11 cellular contexts compared by ENCODE assay signal in the genomic region with DNA sequence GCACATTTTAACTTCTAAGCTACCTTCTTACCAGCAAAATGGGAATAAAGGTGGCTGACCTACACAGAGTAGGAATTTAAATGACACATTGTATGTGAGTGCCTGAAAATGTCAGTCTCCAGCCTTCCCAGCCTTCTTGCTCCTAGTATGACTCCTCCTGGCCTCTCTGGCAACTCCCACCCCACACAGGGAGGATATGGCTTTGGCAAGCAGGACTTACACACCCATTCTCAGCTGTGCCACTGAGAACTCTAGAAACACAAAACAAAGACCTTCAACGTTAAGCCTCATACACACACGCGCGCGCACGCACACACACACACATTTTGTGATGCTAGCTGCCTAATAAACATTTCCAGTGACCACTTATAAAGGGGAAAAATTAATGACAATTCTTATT.
DNase-seq lines count a peak whose midpoint lies in the region; ATAC-seq and TF ChIP-seq lines count a peak whose summit lies in the region.
"Had no signal": no experiment of that assay in that cellular context is flagged by ENCODE, and none has a peak within 500 bp of the region (broad histone marks: within the 10 kb centered on the region; RNA-seq: fewer than 3 reads in every experiment).

No MANE protein-coding gene starts in this region.

- no peaks in the 10 kb centered on the region for H3K36me3 ChIP-seq in neutrophil

- TF ChIP-seq CTCF in fibroblast of mammary gland (conservative IDR thresholded peaks at IDR 0.05; ENCODE audit: control insufficient read depth, insufficient read depth, low read depth, low read length) (no peak), neutrophil (IDR thresholded peaks at IDR 0.05) (no peak)

- no peaks in the 10 kb centered on the region for H3K27me3 Mint-ChIP-seq in stimulated activated naive CD8-positive, alpha-beta T cell treated with anti-CD3 and anti-CD28 coated beads, Interleukin-15, amount 100 ng/mL, for 72 hours
- H3K27me3 Mint-ChIP-seq: activated CD4-positive, alpha-beta memory T cell treated with anti-CD3 and anti-CD28 coated beads for 36 hours had no signal

- H3K9me3 Mint-ChIP-seq in stimulated activated naive CD8-positive, alpha-beta T cell treated with anti-CD3 and anti-CD28 coated beads, Interleukin-15, amount 100 ng/mL, for 72 hours = no peaks in the 10 kb centered on the region
- H3K9me3 Mint-ChIP-seq: activated CD4-positive, alpha-beta memory T cell treated with anti-CD3 and anti-CD28 coated beads for 36 hours had no signal

- peaks cover 27% of the 10 kb centered on the region in 2 experiments for H3K4me1 ChIP-seq in neutrophil (ENCODE audit: control insufficient read depth in 1 of 2, insufficient read depth in 1 of 2, low read depth in 1 of 2, low read length in 1 of 2)

- H3K4me3 ChIP-seq in fibroblast of mammary gland (ENCODE audit: control insufficient read depth, low read depth, low read length) = no peak overlapping the region
- H3K4me3 ChIP-seq in neutrophil (ENCODE audit: low read depth in 1 of 2, low read length in 1 of 2) = no peak overlapping the region

- H3K27me3 ChIP-seq in neutrophil = no peaks in the 10 kb centered on the region

- H3K4me1 Mint-ChIP-seq in stimulated activated naive CD8-positive, alpha-beta T cell treated with anti-CD3 and anti-CD28 coated beads, Interleukin-15, amount 100 ng/mL, for 72 hours = peaks cover 53% of the 10 kb centered on the region

- H3K27ac ChIP-seq in neutrophil = peak overlapping the region; percentile 19
- H3K27ac ChIP-seq: HL-60 had no signal

- H3K4me3 Mint-ChIP-seq in stimulated activated naive CD8-positive, alpha-beta T cell treated with anti-CD3 and anti-CD28 coated beads, Interleukin-15, amount 100 ng/mL, for 72 hours = no peak overlapping the region
- H3K4me3 Mint-ChIP-seq: activated CD4-positive, alpha-beta memory T cell treated with anti-CD3 and anti-CD28 coated beads for 36 hours had no signal

- H3K27ac Mint-ChIP-seq in stimulated activated naive CD8-positive, alpha-beta T cell treated with anti-CD3 and anti-CD28 coated beads, Interleukin-15, amount 100 ng/mL, for 72 hours = no peak overlapping the region
- H3K27ac Mint-ChIP-seq: activated CD4-positive, alpha-beta memory T cell treated with anti-CD3 and anti-CD28 coated beads for 36 hours had no signal

- ATAC-seq in stimulated activated naive CD8-positive, alpha-beta T cell treated with anti-CD3 and anti-CD28 coated beads, Interleukin-15, amount 100 ng/mL, for 72 hours = no peak
- no peak for ATAC-seq in HG02970 (IDR thresholded peaks at IDR 0.05; ENCODE audit: low FRiP score, unreplicated experiment)

- in situ Hi-C loops in SK-MEL-5 (cut with HindIII; ENCODE audit: low pct_unique_long_range_greater_than_20kb, low sequenced_read_pairs) = no loop called here

- H3K9me3 ChIP-seq in neutrophil = no peaks in the 10 kb centered on the region

- peak; percentile 67 for DNase-seq in EH (ENCODE audit: low read depth)
- peak; percentile 69 for DNase-seq in SK-MEL-5 (ENCODE audit: low read depth, low spot score)
- peak; percentile 78 for DNase-seq in fibroblast of mammary gland (ENCODE audit: low read depth)
- DNase-seq in stimulated activated naive CD8-positive, alpha-beta T cell treated with anti-CD3 and anti-CD28 coated beads, Interleukin-15, amount 100 ng/mL, for 72 hours = no peak
- DNase-seq in activated gamma-delta T cell (lab: John Stamatoyannopoulos, UW) = no peak
- DNase-seq in OCI-M1 (lab: John Stamatoyannopoulos, UW) = no peak
- DNase-seq: activated CD4-positive, alpha-beta memory T cell treated with anti-CD3 and anti-CD28 coated beads for 36 hours; NCI-H2107 had no signal

Comparison
In these comparisons a context has a peak if more than half of its experiments do, and no peak if none do; other contexts are left out.
1. DNase-seq: peak in EH (single experiment), SK-MEL-5 (single experiment) and fibroblast of mammary gland (single experiment); none in stimulated activated naive CD8-positive, alpha-beta T cell treated with anti-CD3 and anti-CD28 coated beads, Interleukin-15, amount 100 ng/mL, for 72 hours (0 of 2), activated gamma-delta T cell (single experiment) and OCI-M1 (single experiment).